ENCODE assay signal across 19 cellular contexts in the genomic region with DNA sequence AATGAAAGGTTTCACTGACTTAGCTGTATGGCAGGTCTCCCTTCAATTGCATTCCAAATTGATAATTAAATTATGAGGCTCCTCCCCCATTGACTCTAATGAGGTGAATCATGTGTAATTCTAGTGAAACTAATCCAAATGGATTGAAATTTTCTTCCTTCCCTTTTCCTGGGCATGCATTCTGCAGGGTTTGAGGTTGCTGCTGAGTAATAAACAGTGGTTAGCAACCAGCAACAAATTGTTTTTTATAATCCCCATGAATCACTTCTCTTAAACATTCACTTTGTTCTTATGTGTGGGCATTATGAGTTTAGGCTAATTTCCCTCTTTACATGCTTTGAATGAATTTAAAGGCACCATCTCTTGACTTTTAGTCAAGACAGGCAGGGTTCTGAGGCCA. TPM values are rescaled to one million over a fixed set of nuclear protein-coding genes. Genes with fewer than 3 reads are reported as not detected.
"Had no signal": no experiment of that assay in that cellular context is flagged by ENCODE, and none has a peak within 500 bp of the region (broad histone marks: within the 10 kb centered on the region; RNA-seq: fewer than 3 reads in every experiment).

No MANE protein-coding gene starts in this region.

- H3K4me1 Mint-ChIP-seq: natural killer cell had no signal

- H3K36me3 Mint-ChIP-seq: activated naive CD8-positive, alpha-beta T cell; WTC11 had no signal

- H3K4me3 Mint-ChIP-seq: activated CD8-positive, alpha-beta T cell treated with anti-CD3 and anti-CD28 coated beads, Interleukin-2, amount 10 ng/mL, durations not matched to agents 7 days and 5 days; activated naive CD8-positive, alpha-beta T cell; activated T-cell treated with anti-CD3 and anti-CD28 coated beads, Interleukin-2, amount 50 U/mL, for 72 hours; effector memory CD8-positive, alpha-beta T cell; natural killer cell; T-helper 1 cell treated with Interleukin-12 subunit alpha and Interleukin-12 subunit beta and Interleukin-4 antibody, amounts not matched to agents 30 μg/mL and 1 μg/mL, for 36 hours; WTC11 had no signal

- DNase-seq: activated CD4-positive, alpha-beta T cell treated with anti-CD3 and anti-CD28 coated beads for 48 hours; activated CD8-positive, alpha-beta memory T cell treated with anti-CD3 and anti-CD28 coated beads, Interleukin-2, amount 50 U/mL, for 48 hours; activated CD8-positive, alpha-beta T cell treated with anti-CD3 and anti-CD28 coated beads, Interleukin-2, amount 10 ng/mL, durations not matched to agents 7 days and 5 days; activated gamma-delta T cell; activated T-cell treated with anti-CD3 and anti-CD28 coated beads, Interleukin-2, amount 50 U/mL, for 72 hours; amygdala; dermis blood vessel endothelial cell; effector memory CD8-positive, alpha-beta T cell; mesendoderm; natural killer cell; stimulated activated CD4-positive, alpha-beta T cell treated with anti-CD3 and anti-CD28 coated beads, Interleukin-4, amount 100 ng/mL, for 24 hours; stimulated activated naive CD4-positive, alpha-beta T cell treated with Interleukin-2 at 50 U/mL for 16 hours; transverse colon had no signal

- H3K27me3 ChIP-seq: neutrophil, transverse colon had no signal

- H3K4me3 ChIP-seq: skin epidermis, transverse colon had no signal

- H3K4me1 ChIP-seq: transverse colon had no signal

- ATAC-seq: activated CD8-positive, alpha-beta T cell treated with anti-CD3 and anti-CD28 coated beads, Interleukin-2, amount 10 ng/mL, durations not matched to agents 7 days and 5 days; activated T-cell treated with anti-CD3 and anti-CD28 coated beads, Interleukin-2, amount 50 U/mL, for 72 hours; effector memory CD8-positive, alpha-beta T cell; natural killer cell; WTC11 had no signal

- H3K27ac ChIP-seq: neutrophil, skin epidermis, transverse colon had no signal

- H3K27ac Mint-ChIP-seq: activated CD8-positive, alpha-beta T cell treated with anti-CD3 and anti-CD28 coated beads, Interleukin-2, amount 10 ng/mL, durations not matched to agents 7 days and 5 days; activated naive CD8-positive, alpha-beta T cell; activated T-cell treated with anti-CD3 and anti-CD28 coated beads, Interleukin-2, amount 50 U/mL, for 72 hours; effector memory CD8-positive, alpha-beta T cell; natural killer cell; T-helper 1 cell treated with Interleukin-12 subunit alpha and Interleukin-12 subunit beta and Interleukin-4 antibody, amounts not matched to agents 30 μg/mL and 1 μg/mL, for 36 hours; WTC11 had no signal

- H3K9me3 ChIP-seq: neutrophil, transverse colon had no signal

- H3K36me3 ChIP-seq: neutrophil, transverse colon had no signal

RNA-seq across cellular contexts. Expression of a gene that starts 43.4 kb away (rescaled TPM):
- total RNA-seq: activated CD8-positive, alpha-beta T cell treated with anti-CD3 and anti-CD28 coated beads, Interleukin-2, amount 10 ng/mL, durations not matched to agents 7 days and 5 days; activated T-cell treated with anti-CD3 and anti-CD28 coated beads, Interleukin-2, amount 50 U/mL, for 72 hours; natural killer cell; renal cortical epithelial cell had no signal
